In genomic region chr4:90159193-90159592, GRCh38 we compare ENCODE assay signal across 17 cellular contexts. TPM values are rescaled to one million over a fixed set of nuclear protein-coding genes. Genes with fewer than 3 reads are reported as not detected.
"Had no signal": no experiment of that assay in that cellular context is flagged by ENCODE, and none has a peak within 500 bp of the region (broad histone marks: within the 10 kb centered on the region; RNA-seq: fewer than 3 reads in every experiment).

No MANE protein-coding gene starts in this region.

- ATAC-seq: activated T-helper 17 cell treated with anti-CD3 and anti-CD28 coated beads, Interleukin-2, amount 50 U/mL, for 72 hours; psoas muscle; right lobe of liver; stimulated activated effector memory CD8-positive, alpha-beta T cell treated with anti-CD3 and anti-CD28 coated beads, Interleukin-12 subunit alpha, Interleukin-12 subunit beta, amount 100 ng/mL, for 72 hours had no signal

- H3K27ac ChIP-seq: psoas muscle, right lobe of liver, thyroid gland, vagina, WERI-Rb-1 had no signal

- DNase-seq: activated CD4-positive, alpha-beta T cell treated with anti-CD3 and anti-CD28 coated beads for 48 hours; activated CD8-positive, alpha-beta memory T cell treated with anti-CD3 and anti-CD28 coated beads for 24 hours; activated naive CD4-positive, alpha-beta T cell treated with anti-CD3 and anti-CD28 coated beads for 36 hours; caudate nucleus; cortex of kidney; effector CD8-positive, alpha-beta T cell; left cardiac atrium; occipital lobe; psoas muscle; right lobe of liver; T1000; thyroid gland; WERI-Rb-1 had no signal

RNA-seq across cellular contexts. Expression of gene CCSER1, which starts 32.0 kb away (rescaled TPM):
- total RNA-seq: activated naive CD4-positive, alpha-beta T cell treated with anti-CD3 and anti-CD28 coated beads for 36 hours; epithelial cell of proximal tubule had no signal
